18 cellular contexts compared by ENCODE assay signal in genomic region chr3:186516645-186517044, GRCh38.
"Had no signal": no experiment of that assay in that cellular context is flagged by ENCODE, and none has a peak within 500 bp of the region (broad histone marks: within the 10 kb centered on the region; RNA-seq: fewer than 3 reads in every experiment).

No MANE protein-coding gene starts in this region.

- H3K36me3 ChIP-seq: adrenal gland, gastroesophageal sphincter, sigmoid colon had no signal

- ATAC-seq: activated CD4-positive, CD25-positive, alpha-beta regulatory T cell treated with anti-CD3 and anti-CD28 coated beads, Interleukin-2, amount 50 U/mL, for 24 hours; activated CD8-positive, alpha-beta memory T cell treated with anti-CD3 and anti-CD28 coated beads, Interleukin-2, amount 10 ng/mL, durations not matched to agents 7 days and 5 days; gastroesophageal sphincter; left lobe of liver; stimulated activated naive B cell treated with anti-CD40 and anti-IgM and Interleukin-4, amounts not matched to agents 10 μg/mL and 1 μg/mL and 100 μg/mL, for 72 hours had no signal

- H3K4me3 Mint-ChIP-seq: activated CD8-positive, alpha-beta memory T cell treated with anti-CD3 and anti-CD28 coated beads, Interleukin-2, amount 10 ng/mL, durations not matched to agents 7 days and 5 days; activated T-cell treated with anti-CD3 and anti-CD28 coated beads, Interleukin-2, amount 50 U/mL, for 24 hours; stimulated activated naive B cell treated with anti-CD40 and anti-IgM and Interleukin-4, amounts not matched to agents 10 μg/mL and 1 μg/mL and 100 μg/mL, for 72 hours had no signal

- H3K27me3 ChIP-seq: adrenal gland, gastroesophageal sphincter, sigmoid colon had no signal

- H3K27ac ChIP-seq: adrenal gland, coronary artery, epithelial cell of prostate, gastroesophageal sphincter, sigmoid colon had no signal

- DNase-seq: activated CD8-positive, alpha-beta memory T cell treated with anti-CD3 and anti-CD28 coated beads, Interleukin-2, amount 10 ng/mL, durations not matched to agents 7 days and 5 days; activated gamma-delta T cell treated with Interleukin-2 at 50 U/mL for 16 hours; activated T-cell treated with anti-CD3 and anti-CD28 coated beads, Interleukin-2, amount 50 U/mL, for 24 hours; adrenal gland; caudate nucleus; effector memory CD4-positive, alpha-beta T cell; islet precursor cell; mesenchymal stem cell; sigmoid colon; stimulated activated CD4-positive, alpha-beta T cell treated with anti-CD3 and anti-CD28 coated beads, Interleukin-2, amount 100 ng/mL, for 24 hours; stimulated activated naive B cell treated with anti-CD40 and anti-IgM and Interleukin-4, amounts not matched to agents 10 μg/mL and 1 μg/mL and 100 μg/mL, for 72 hours; T-helper 2 cell; trophoblast cell had no signal

- H3K9me3 ChIP-seq: adrenal gland, sigmoid colon had no signal

- H3K36me3 Mint-ChIP-seq: stimulated activated naive B cell treated with anti-CD40 and anti-IgM and Interleukin-4, amounts not matched to agents 10 μg/mL and 1 μg/mL and 100 μg/mL, for 72 hours had no signal

- H3K4me1 ChIP-seq: adrenal gland, gastroesophageal sphincter, sigmoid colon had no signal

- H3K4me3 ChIP-seq: adrenal gland, coronary artery, gastroesophageal sphincter, sigmoid colon had no signal

- H3K27me3 Mint-ChIP-seq: activated T-cell treated with anti-CD3 and anti-CD28 coated beads, Interleukin-2, amount 50 U/mL, for 24 hours had no signal

- H3K27ac Mint-ChIP-seq: activated CD8-positive, alpha-beta memory T cell treated with anti-CD3 and anti-CD28 coated beads, Interleukin-2, amount 10 ng/mL, durations not matched to agents 7 days and 5 days; stimulated activated naive B cell treated with anti-CD40 and anti-IgM and Interleukin-4, amounts not matched to agents 10 μg/mL and 1 μg/mL and 100 μg/mL, for 72 hours had no signal
